Comparison of ENCODE assay signal across 1 cellular context in the genomic region with DNA sequence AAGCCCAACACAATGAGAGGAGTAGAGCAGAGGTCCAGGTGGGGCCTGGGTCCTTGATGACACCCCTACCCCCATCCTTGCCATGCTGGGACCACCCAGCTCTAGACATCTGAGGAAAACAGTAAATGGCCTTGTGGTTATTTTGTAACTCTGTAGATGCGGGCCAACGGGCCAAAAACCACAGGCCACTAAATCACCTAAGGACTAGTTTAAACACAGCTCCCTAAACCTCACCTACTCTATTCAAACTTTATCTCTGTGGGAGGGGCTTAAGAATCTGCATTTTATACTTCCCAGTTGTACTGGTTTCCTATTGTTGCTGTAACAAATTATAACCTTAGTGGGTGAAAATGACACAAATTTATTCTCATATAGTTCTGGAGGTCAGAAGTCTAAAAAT.
TF ChIP-seq lines count a peak whose summit lies in the region.

No MANE protein-coding gene starts in this region.

TF ChIP-seq in SK-N-SH, 30 proteins besides CTCF, POLR2A, EP300 and RAD21 (continued from another document):
- TF ChIP-seq ZBTB33 (IDR thresholded peaks at IDR 0.05; ENCODE audit: borderline replicate concordance, low read depth) = no peak
- TF ChIP-seq TEAD4 (IDR thresholded peaks at IDR 0.05; ENCODE audit: borderline replicate concordance, insufficient read depth) = no peak
- no peak for TF ChIP-seq NRF1 (IDR thresholded peaks at IDR 0.05; ENCODE audit: low read depth, low read length)
